22 cellular contexts compared by ENCODE assay signal in genomic region chr10:121497513-121497912, GRCh38.
DNase-seq lines count a peak whose midpoint lies in the region; ATAC-seq and TF ChIP-seq lines count a peak whose summit lies in the region.
"Had no signal": no experiment of that assay in that cellular context is flagged by ENCODE, and none has a peak within 500 bp of the region (broad histone marks: within the 10 kb centered on the region; RNA-seq: fewer than 3 reads in every experiment).

No MANE protein-coding gene starts in this region.

- peaks cover 50% of the 10 kb centered on the region for H3K27me3 Mint-ChIP-seq in nephron (ENCODE audit: low read depth)

- CTCF ChIA-PET in RWPE1 (lab: Yijun Ruan, JAX) = no interaction called here

- peaks cover 86% of the 10 kb centered on the region for H3K36me3 Mint-ChIP-seq in nephron (ENCODE audit: low read depth)

- peak; percentile 43 for DNase-seq in DMS153 treated with DMSO at 0.1 percent for 48 hours (lab: John Stamatoyannopoulos, UW; ENCODE audit: unreplicated experiment)
- DNase-seq in NCI-H1694 (lab: John Stamatoyannopoulos, UW) = peak; percentile 69
- peak; percentile 20 for DNase-seq in RWPE1 (ENCODE audit: low spot score)
- no peak for DNase-seq in MV-4-11 (lab: John Stamatoyannopoulos, UW)
- no peak for DNase-seq in activated CD8-positive, alpha-beta memory T cell treated with anti-CD3 and anti-CD28 coated beads, Interleukin-2, amount 50 U/mL, for 4 hours
- DNase-seq: activated CD4-positive, alpha-beta memory T cell treated with anti-CD3 and anti-CD28 coated beads, Interleukin-2, amount 10 ng/mL, durations not matched to agents 7 days and 5 days; activated naive CD4-positive, alpha-beta T cell treated with anti-CD3 and anti-CD28 coated beads, Interleukin-2, amount 50 U/mL, for 16 hours; activated T-cell treated with anti-CD3 and anti-CD28 coated beads, Interleukin-2, amount 50 U/mL, for 4 hours; colonic mucosa; foreskin fibroblast; hypothalamus; kidney; mesenchymal stem cell; MG63; NCI-H2029 treated with DMSO at 0.1 percent for 48 hours; stimulated activated CD4-positive, alpha-beta T cell treated with anti-CD3 and anti-CD28 coated beads, Interleukin-4, amount 100 ng/mL, for 4 hours had no signal

- no peak overlapping the region for H3K27ac ChIP-seq in RWPE1
- H3K27ac ChIP-seq: BLaER1 treated with 17β-estradiol and CSF1 and Interleukin-3, amounts not matched to agents 10 nM and 100 nM; colonic mucosa; VCaP had no signal

- no peak for ATAC-seq in HG03520 (IDR thresholded peaks at IDR 0.05; ENCODE audit: unreplicated experiment)
- ATAC-seq: activated T-cell treated with anti-CD3 and anti-CD28 coated beads, Interleukin-2, amount 50 U/mL, for 4 hours; HepG2; Right ventricle myocardium inferior had no signal

- TF ChIP-seq CTCF in RWPE1 (conservative IDR thresholded peaks at IDR 0.05; ENCODE audit: low read depth) (no peak), nephron (IDR thresholded peaks at IDR 0.05; ENCODE audit: unreplicated experiment in 3 of 3) (no peak)

- H3K27ac Mint-ChIP-seq in nephron = peak overlapping the region; percentile 35 to 79 (median 55)
- H3K27ac Mint-ChIP-seq: activated CD4-positive, alpha-beta memory T cell treated with anti-CD3 and anti-CD28 coated beads, Interleukin-2, amount 10 ng/mL, durations not matched to agents 7 days and 5 days had no signal

- H3K4me3 Mint-ChIP-seq in nephron = no peak overlapping the region
- H3K4me3 Mint-ChIP-seq: activated CD4-positive, alpha-beta memory T cell treated with anti-CD3 and anti-CD28 coated beads, Interleukin-2, amount 10 ng/mL, durations not matched to agents 7 days and 5 days; activated T-cell treated with anti-CD3 and anti-CD28 coated beads, Interleukin-2, amount 50 U/mL, for 4 hours had no signal

- no peaks in the 10 kb centered on the region for H3K9me3 Mint-ChIP-seq in nephron
- H3K9me3 Mint-ChIP-seq: activated CD4-positive, alpha-beta memory T cell treated with anti-CD3 and anti-CD28 coated beads, Interleukin-2, amount 10 ng/mL, durations not matched to agents 7 days and 5 days had no signal

- POLR2A ChIA-PET in RWPE1 (lab: Yijun Ruan, JAX; ENCODE audit: low non-redundant PET) = no interaction called here

- peaks cover 43% of the 10 kb centered on the region for H3K4me1 Mint-ChIP-seq in nephron
- H3K4me1 Mint-ChIP-seq: activated CD4-positive, alpha-beta memory T cell treated with anti-CD3 and anti-CD28 coated beads, Interleukin-2, amount 10 ng/mL, durations not matched to agents 7 days and 5 days had no signal

Comparison
In these comparisons a context has a peak if more than half of its experiments do, and no peak if none do; other contexts are left out.
1. DNase-seq: peak in DMS153 treated with DMSO at 0.1 percent for 48 hours (single experiment), NCI-H1694 (single experiment) and RWPE1 (single experiment); none in MV-4-11 (single experiment) and activated CD8-positive, alpha-beta memory T cell treated with anti-CD3 and anti-CD28 coated beads, Interleukin-2, amount 50 U/mL, for 4 hours (single experiment).